In the genomic region with DNA sequence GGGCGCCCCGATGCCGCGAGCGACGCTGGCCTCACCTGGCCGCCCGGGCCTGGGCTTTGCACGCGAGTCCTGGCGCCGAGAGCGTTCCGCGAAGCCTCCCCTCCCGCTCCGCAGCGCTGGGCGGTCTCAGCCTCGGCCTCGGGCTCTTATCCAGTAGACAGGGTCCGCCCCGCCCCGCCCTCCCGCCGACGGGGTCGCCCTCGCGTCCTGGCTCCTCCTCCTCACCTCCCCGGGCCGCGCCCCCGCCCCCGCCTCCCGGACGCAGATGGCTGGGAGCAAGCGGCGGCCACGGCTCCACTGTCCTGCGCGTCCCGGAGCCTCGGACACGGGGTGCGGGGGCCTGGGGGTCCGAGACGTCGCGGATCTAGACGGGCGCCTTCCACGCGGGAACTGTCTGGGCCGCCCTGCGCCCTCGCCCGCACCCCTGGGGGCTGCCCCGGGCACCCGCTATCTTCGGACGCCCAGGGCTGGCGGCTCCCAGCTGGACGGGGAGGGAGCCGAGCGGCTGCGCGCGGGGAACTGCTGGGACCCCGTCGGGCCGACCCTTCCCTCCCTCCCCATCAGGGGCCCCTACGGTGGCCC, we compare ENCODE assay signal across 2 cellular contexts.
TF ChIP-seq lines count a peak whose summit lies in the region.

SLC6A3 (minus strand) TSS at position 128 of the 582 bp plus-strand sequence. CDS start 2,243 bp downstream, outside the sequence.

TF ChIP-seq in H1, 55 proteins besides CTCF, POLR2A, EP300 and RAD21:
- no peak for TF ChIP-seq TCF12 (IDR thresholded peaks at IDR 0.05; ENCODE audit: low read depth, low read length)
- peak; percentile 45 for TF ChIP-seq KDM4A (IDR thresholded peaks at IDR 0.05; ENCODE audit: low read depth, low read length, severe bottlenecking)
- TF ChIP-seq SP4 (IDR thresholded peaks at IDR 0.05; ENCODE audit: low read length) = no peak
- TF ChIP-seq GABPA (IDR thresholded peaks at IDR 0.05; ENCODE audit: borderline replicate concordance, insufficient read depth, low read length) = no peak
- no peak for TF ChIP-seq CBX5 (IDR thresholded peaks at IDR 0.05; ENCODE audit: low read depth, low read length)
- TF ChIP-seq ASH2L (IDR thresholded peaks at IDR 0.05; ENCODE audit: low read length) = no peak
- TF ChIP-seq CTBP2 (IDR thresholded peaks at IDR 0.05; ENCODE audit: borderline replicate concordance, insufficient read depth, insufficient read length, low read length) = no peak
- TF ChIP-seq PHF8 (conservative IDR thresholded peaks at IDR 0.05; ENCODE audit: low read depth, low read length) = no peak
- 0 out of 2 replicates have a peak, but pooled peaks have one; percentile 19 for TF ChIP-seq MAX (IDR thresholded peaks at IDR 0.05)
- no peak for TF ChIP-seq MAFK (IDR thresholded peaks at IDR 0.05; ENCODE audit: low read depth, low read length)
- TF ChIP-seq JUND (IDR thresholded peaks at IDR 0.05; ENCODE audit: low read length) = no peak
- no peak for TF ChIP-seq EZH2 (IDR thresholded peaks at IDR 0.05; ENCODE audit: low read depth, low read length, severe bottlenecking)
- no peak for TF ChIP-seq YY1 (IDR thresholded peaks at IDR 0.05; ENCODE audit: low read depth, low read length)
- no peak for TF ChIP-seq NRF1 (IDR thresholded peaks at IDR 0.05; ENCODE audit: low read depth, low read length)
- TF ChIP-seq TBP (IDR thresholded peaks at IDR 0.05; ENCODE audit: low read depth, low read length) = no peak
- TF ChIP-seq TEAD4 (IDR thresholded peaks at IDR 0.05; ENCODE audit: low read depth, low read length) = no peak

TF ChIP-seq in neural cell, 6 proteins besides CTCF, POLR2A, EP300 and RAD21:
- TF ChIP-seq TAF1 (IDR thresholded peaks at IDR 0.05; ENCODE audit: low read depth) (no peak), MXI1 (conservative IDR thresholded peaks at IDR 0.05; ENCODE audit: poor library complexity, severe bottlenecking) (no peak), SMC3 (conservative IDR thresholded peaks at IDR 0.05; ENCODE audit: poor library complexity) (no peak), EZH2 (IDR thresholded peaks at IDR 0.05; ENCODE audit: borderline replicate concordance, insufficient read depth, low read length, poor library complexity, severe bottlenecking) (no peak), POLR2AphosphoS5 (IDR thresholded peaks at IDR 0.05) (no peak)
- TF ChIP-seq, protein P1, sequence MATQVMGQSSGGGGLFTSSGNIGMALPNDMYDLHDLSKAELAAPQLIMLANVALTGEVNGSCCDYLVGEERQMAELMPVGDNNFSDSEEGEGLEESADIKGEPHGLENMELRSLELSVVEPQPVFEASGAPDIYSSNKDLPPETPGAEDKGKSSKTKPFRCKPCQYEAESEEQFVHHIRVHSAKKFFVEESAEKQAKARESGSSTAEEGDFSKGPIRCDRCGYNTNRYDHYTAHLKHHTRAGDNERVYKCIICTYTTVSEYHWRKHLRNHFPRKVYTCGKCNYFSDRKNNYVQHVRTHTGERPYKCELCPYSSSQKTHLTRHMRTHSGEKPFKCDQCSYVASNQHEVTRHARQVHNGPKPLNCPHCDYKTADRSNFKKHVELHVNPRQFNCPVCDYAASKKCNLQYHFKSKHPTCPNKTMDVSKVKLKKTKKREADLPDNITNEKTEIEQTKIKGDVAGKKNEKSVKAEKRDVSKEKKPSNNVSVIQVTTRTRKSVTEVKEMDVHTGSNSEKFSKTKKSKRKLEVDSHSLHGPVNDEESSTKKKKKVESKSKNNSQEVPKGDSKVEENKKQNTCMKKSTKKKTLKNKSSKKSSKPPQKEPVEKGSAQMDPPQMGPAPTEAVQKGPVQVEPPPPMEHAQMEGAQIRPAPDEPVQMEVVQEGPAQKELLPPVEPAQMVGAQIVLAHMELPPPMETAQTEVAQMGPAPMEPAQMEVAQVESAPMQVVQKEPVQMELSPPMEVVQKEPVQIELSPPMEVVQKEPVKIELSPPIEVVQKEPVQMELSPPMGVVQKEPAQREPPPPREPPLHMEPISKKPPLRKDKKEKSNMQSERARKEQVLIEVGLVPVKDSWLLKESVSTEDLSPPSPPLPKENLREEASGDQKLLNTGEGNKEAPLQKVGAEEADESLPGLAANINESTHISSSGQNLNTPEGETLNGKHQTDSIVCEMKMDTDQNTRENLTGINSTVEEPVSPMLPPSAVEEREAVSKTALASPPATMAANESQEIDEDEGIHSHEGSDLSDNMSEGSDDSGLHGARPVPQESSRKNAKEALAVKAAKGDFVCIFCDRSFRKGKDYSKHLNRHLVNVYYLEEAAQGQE (IDR thresholded peaks at IDR 0.05; ENCODE audit: borderline replicate concordance) = no peak
TF ChIP-seq in neural cell: peak in this region for 0.
